ENCODE assay signal across 8 cellular contexts in genomic region chr10:134205-134742, GRCh38.
DNase-seq lines count a peak whose midpoint lies in the region; ATAC-seq and TF ChIP-seq lines count a peak whose summit lies in the region.

No MANE protein-coding gene starts in this region.

- H3K4me1 Mint-ChIP-seq in T-helper 2 cell treated with Interferon-gamma antibody and Interleukin-4, amounts not matched to agents 5 μg/mL and 100 μg/mL, for 36 hours (ENCODE audit: low read depth): peaks cover 36% of the 10 kb centered on the region
- peaks cover 47% of the 10 kb centered on the region for H3K4me1 Mint-ChIP-seq in nephron progenitor cell

- ATAC-seq in GM19351 (IDR thresholded peaks at IDR 0.05; ENCODE audit: unreplicated experiment) (peak; percentile 21), HG03439 (IDR thresholded peaks at IDR 0.05; ENCODE audit: unreplicated experiment) (peak; percentile 23)

- TF ChIP-seq CTCF in epithelial cell of esophagus (IDR thresholded peaks at IDR 0.05; ENCODE audit: insufficient read depth, low read depth, low read length, missing control alignments) (no peak), nephron progenitor cell (IDR thresholded peaks at IDR 0.05) (no peak)

- DNase-seq in DMS53 treated with DMSO at 0.1 percent for 48 hours (lab: John Stamatoyannopoulos, UW; ENCODE audit: unreplicated experiment) (peak; percentile 69), epithelial cell of esophagus (ENCODE audit: low read depth) (peak; percentile 24), nephron progenitor cell (no peak), cerebellar nuclear complex (lab: John Stamatoyannopoulos, UW) (no peak), NCI-H1930 (lab: John Stamatoyannopoulos, UW) (no peak)
- peak; percentile 14 for DNase-seq in T-helper 2 cell treated with Interferon-gamma antibody and Interleukin-4, amounts not matched to agents 5 μg/mL and 100 μg/mL, for 36 hours (ENCODE audit: low spot score)

- H3K4me3 ChIP-seq in epithelial cell of esophagus (ENCODE audit: low read length): peak overlapping the region; percentile 57

- peak overlapping the region; percentile 75 for H3K27ac Mint-ChIP-seq in T-helper 2 cell treated with Interferon-gamma antibody and Interleukin-4, amounts not matched to agents 5 μg/mL and 100 μg/mL, for 36 hours
- H3K27ac Mint-ChIP-seq in nephron progenitor cell: no peak overlapping the region

- peaks cover 2% of the 10 kb centered on the region for H3K27me3 Mint-ChIP-seq in T-helper 2 cell treated with Interferon-gamma antibody and Interleukin-4, amounts not matched to agents 5 μg/mL and 100 μg/mL, for 36 hours (ENCODE audit: low read depth)
- peaks cover 10% of the 10 kb centered on the region for H3K27me3 Mint-ChIP-seq in nephron progenitor cell (ENCODE audit: low read depth, poor library complexity)

- peak overlapping the region; percentile 84 for H3K4me3 Mint-ChIP-seq in T-helper 2 cell treated with Interferon-gamma antibody and Interleukin-4, amounts not matched to agents 5 μg/mL and 100 μg/mL, for 36 hours
- H3K4me3 Mint-ChIP-seq in nephron progenitor cell: peak overlapping the region; percentile 89

- H3K36me3 Mint-ChIP-seq in T-helper 2 cell treated with Interferon-gamma antibody and Interleukin-4, amounts not matched to agents 5 μg/mL and 100 μg/mL, for 36 hours (ENCODE audit: low read depth): peaks cover 2% of the 10 kb centered on the region
- H3K36me3 Mint-ChIP-seq in nephron progenitor cell (ENCODE audit: low read depth): no peaks in the 10 kb centered on the region

- no peaks in the 10 kb centered on the region for H3K9me3 Mint-ChIP-seq in T-helper 2 cell treated with Interferon-gamma antibody and Interleukin-4, amounts not matched to agents 5 μg/mL and 100 μg/mL, for 36 hours
- H3K9me3 Mint-ChIP-seq in nephron progenitor cell: no peaks in the 10 kb centered on the region

Comparison
In these comparisons a context has a peak if more than half of its experiments do, and no peak if none do; other contexts are left out.
1. DNase-seq: peak in DMS53 treated with DMSO at 0.1 percent for 48 hours (single experiment), T-helper 2 cell treated with Interferon-gamma antibody and Interleukin-4, amounts not matched to agents 5 μg/mL and 100 μg/mL, for 36 hours (single experiment) and epithelial cell of esophagus (single experiment); none in nephron progenitor cell (single experiment), cerebellar nuclear complex (0 of 2) and NCI-H1930 (0 of 2).